ENCODE assay signal across 8 cellular contexts in the genomic region with DNA sequence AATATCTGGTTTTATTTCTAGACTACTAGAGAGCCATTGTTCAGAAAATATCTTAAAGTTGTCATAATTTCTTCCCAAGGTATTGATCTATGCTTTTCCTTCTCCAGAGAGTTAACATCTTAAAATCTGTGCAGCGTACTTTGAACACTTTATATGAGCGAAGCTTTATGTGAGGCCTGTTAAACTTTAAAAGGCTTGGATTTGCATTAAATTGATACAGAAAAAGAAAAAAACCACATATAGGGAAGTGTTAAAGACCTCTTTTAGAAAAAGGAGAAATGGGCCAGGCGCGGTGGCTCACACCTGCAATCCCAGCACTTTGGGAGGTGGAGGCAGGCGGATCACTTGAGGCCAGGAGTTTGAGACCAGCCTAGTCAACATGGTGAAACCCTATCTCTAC. TPM values are rescaled to one million over a fixed set of nuclear protein-coding genes. Genes with fewer than 3 reads are reported as not detected.
DNase-seq lines count a peak whose midpoint lies in the region; ATAC-seq, FAIRE-seq and TF ChIP-seq lines count a peak whose summit lies in the region.

No MANE protein-coding gene starts in this region.

- no peak for FAIRE-seq in A549 (lab: Jason Lieb, UNC)

- H3K4me3 ChIP-seq in A549: no peak overlapping the region; the same call in 1 of the 3 replicates

- no peak for TF ChIP-seq POLR2A in A549 (IDR thresholded peaks at IDR 0.05; ENCODE audit: low read length)

- H3K9me3 ChIP-seq in A549: no peaks in the 10 kb centered on the region

- H3K4me1 Mint-ChIP-seq in brain: peaks cover 11% of the 10 kb centered on the region
- peaks cover 8 to 45% (median 16%) of the 10 kb centered on the region in 4 donors for H3K4me1 Mint-ChIP-seq in naive thymus-derived CD8-positive, alpha-beta T cell

- no peak for TF ChIP-seq EP300 in A549 (IDR thresholded peaks at IDR 0.05)

- H3K4me3 Mint-ChIP-seq in brain: peak overlapping the region in 4 of 5 experiments; percentile 74 to 88 (median 80)
- peak overlapping the region; percentile 73 to 89 (median 86) for H3K4me3 Mint-ChIP-seq in naive thymus-derived CD8-positive, alpha-beta T cell

- DNase-seq in A549 (ENCODE audit: low read depth in 1 of 2, low spot score in 1 of 2) (no peak), A172 (ENCODE audit: low spot score) (no peak), omental fat pad (ENCODE audit: low spot score) (no peak), Kasumi-1 (lab: John Stamatoyannopoulos, UW) (no peak)
- DNase-seq in naive thymus-derived CD8-positive, alpha-beta T cell: no peak
- no peak for DNase-seq in stimulated activated CD4-positive, alpha-beta T cell treated with anti-CD3 and anti-CD28 coated beads, Interleukin-4, amount 100 ng/mL, for 1 hour

- no peaks in the 10 kb centered on the region for H3K27me3 Mint-ChIP-seq in brain
- H3K27me3 Mint-ChIP-seq in naive thymus-derived CD8-positive, alpha-beta T cell: no peaks in the 10 kb centered on the region

- no peak for TF ChIP-seq CTCF in A549 (IDR thresholded peaks at IDR 0.05)
- TF ChIP-seq CTCF in brain (conservative IDR thresholded peaks at IDR 0.05): peak in 1 of 2 experiments; percentile 14
- no peak for TF ChIP-seq CTCF in omental fat pad (IDR thresholded peaks at IDR 0.05)

- no peaks in the 10 kb centered on the region for H3K9me3 Mint-ChIP-seq in brain
- no peaks in the 10 kb centered on the region for H3K9me3 Mint-ChIP-seq in naive thymus-derived CD8-positive, alpha-beta T cell

- H3K27ac Mint-ChIP-seq in brain: peak overlapping the region in 4 of 5 experiments; percentile 54 to 96 (median 88)
- peak overlapping the region in 9 of 10 donors; percentile 86 to 97 (median 93) for H3K27ac Mint-ChIP-seq in naive thymus-derived CD8-positive, alpha-beta T cell

- peak overlapping the region; percentile 72 for H3K4me2 ChIP-seq in A549

- CTCF ChIA-PET in A549 (lab: Yijun Ruan, JAX): interaction anchor here (0.7 to 2.1 kb wide), 9 partner anchors 9 to 91 kb away, joined by 3 to 9 read pairs (median 4); no protein-coding TSS in a partner anchor

- ATAC-seq in A549: no peak
- ATAC-seq in HG03432 (IDR thresholded peaks at IDR 0.05; ENCODE audit: unreplicated experiment): peak; percentile 30
- ATAC-seq in naive thymus-derived CD8-positive, alpha-beta T cell: peak in 1 of 2 donors; percentile 17
- no peak for ATAC-seq in omental fat pad (ENCODE audit: low FRiP score)

- H3K4me1 ChIP-seq in A549: no peaks in the 10 kb centered on the region

- H3K27ac ChIP-seq in A549: no peak overlapping the region

- POLR2A ChIA-PET in A549 (lab: Yijun Ruan, JAX): no interaction called here
- POLR2A ChIA-PET in naive thymus-derived CD8-positive, alpha-beta T cell (lab: Charles Lee): interaction anchor here (0.7 to 2.2 kb wide), 2 partner anchors 59 to 124 kb away, joined by 7 to 8 read pairs; a partner anchor contains a TSS

- TF ChIP-seq RAD21 in A549 (conservative IDR thresholded peaks at IDR 0.05 in 1 of 2, IDR thresholded peaks at IDR 0.05 in 1 of 2): no peak

- over 99% methylated on average over 5 of the region's 5 CpGs for WGBS in A549 (ENCODE audit: missing lambda C conversion rate)

- peaks cover 54% of the 10 kb centered on the region for H3K36me3 Mint-ChIP-seq in brain
- peaks cover 5 to 30% (median 13%) of the 10 kb centered on the region in 3 donors for H3K36me3 Mint-ChIP-seq in naive thymus-derived CD8-positive, alpha-beta T cell

TF ChIP-seq in A549, 52 proteins besides CTCF, POLR2A, EP300 and RAD21:
- no peak for TF ChIP-seq CHD2 (IDR thresholded peaks at IDR 0.05; ENCODE audit: low read length, partially characterized antibody)
- no peak for TF ChIP-seq EHMT2 (IDR thresholded peaks at IDR 0.05; ENCODE audit: low read depth)
- no peak for TF ChIP-seq SMC3 (IDR thresholded peaks at IDR 0.05)
- TF ChIP-seq TFCP2L1 (CRISPR knock-in tag; IDR thresholded peaks at IDR 0.05): no peak
- TF ChIP-seq CEBPB (IDR thresholded peaks at IDR 0.05): no peak

RNA-seq across cellular contexts. Expression of a gene that starts 59.2 kb away (rescaled TPM):
- polyA plus RNA-seq in A549 (2011; rRNA removed): 15.0 and 21.5 TPM in 2 replicates
- 2.9 TPM in 2 replicates for polyA plus RNA-seq in A549 (2012; cell fraction: cytosol; rRNA removed)
- 2.3 and 3.8 TPM in 2 replicates for polyA plus RNA-seq in A549 (2012; cell fraction: nucleus; rRNA removed)
- 9.7 to 10.7 TPM (median 9.9 TPM) in 3 replicates for polyA plus RNA-seq in A549 (2017; fragmentation: RNase III; extraction: RNeasy Plus Mini Kit Qiagen cat#74134 plus additional on column Dnase treatment)
- polyA minus RNA-seq in A549 (2011; rRNA and poly(A)+ RNA removed): 6.3 and 9.0 TPM in 2 replicates
- 7.4 TPM for polyA plus RNA-seq in brain (ENCODE audit: insufficient read depth, low read depth, low replicate concordance)
- 10 to 100 TPM; 80.7 to 93.6 TPM for total RNA-seq in naive thymus-derived CD8-positive, alpha-beta T cell
- polyA plus RNA-seq in naive thymus-derived CD8-positive, alpha-beta T cell: 10 to 100 TPM; 21.6 to 30.3 (median 27.7) TPM
- total RNA-seq in A172 (2014; rRNA removed; shearing (Covaris generic)): 43.0 and 49.1 TPM in 2 replicates
- 10 to 100 TPM; 26.8 to 43.2 (median 34.1) TPM for total RNA-seq in omental fat pad
